Comparison of ENCODE assay signal across 8 cellular contexts in the genomic region with DNA sequence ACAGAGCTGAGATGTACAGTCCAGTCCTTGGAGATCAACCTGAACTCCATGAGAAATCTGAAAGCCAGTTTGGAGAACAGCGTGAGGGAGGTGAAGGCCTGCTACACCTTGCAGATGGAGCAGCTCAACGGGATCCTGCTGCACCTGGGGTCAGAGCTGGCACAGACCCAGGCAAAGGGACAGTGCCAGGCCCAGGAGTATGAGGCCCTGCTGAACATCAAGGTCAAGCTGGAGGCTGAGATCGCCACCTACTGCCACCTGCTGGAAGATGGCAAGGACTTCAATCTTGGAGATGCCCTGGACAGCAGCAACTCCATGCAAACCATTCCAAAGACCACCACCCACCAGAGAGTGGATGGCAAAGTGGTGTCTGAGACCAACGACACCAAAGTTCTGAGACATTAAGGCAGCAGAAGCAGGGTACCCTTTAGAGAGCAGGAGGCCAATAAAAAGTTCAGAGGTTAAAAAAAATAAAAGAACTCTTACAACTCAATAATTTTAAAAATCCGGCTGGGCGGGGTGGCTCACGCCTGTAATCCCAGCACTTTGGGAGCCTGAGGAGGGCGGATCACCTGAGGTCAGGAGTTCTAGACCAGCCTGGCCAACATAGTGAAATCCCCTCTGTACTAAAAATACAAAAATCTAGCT.
A peak's percentile ranks its signal among the peaks of the same experiment; 100 is the strongest.
DNase-seq lines count a peak whose midpoint lies in the region; TF ChIP-seq lines count a peak whose summit lies in the region.

No MANE protein-coding gene starts in this region.

- H3F3A ChIP-seq in smooth muscle cell (ENCODE audit: low read depth), result no peaks in the 10 kb centered on the region

- H3K4me1 ChIP-seq in smooth muscle cell (ENCODE audit: low read depth), result no peaks in the 10 kb centered on the region

- H3K9me3 ChIP-seq in smooth muscle cell (replicated peaks; ENCODE audit: low read depth), result peaks cover 15% of the 10 kb centered on the region

- TF ChIP-seq CTCF in Calu3 (IDR thresholded peaks at IDR 0.05; ENCODE audit: unreplicated experiment) (peak; percentile 78), smooth muscle cell (IDR thresholded peaks at IDR 0.05; ENCODE audit: borderline replicate concordance, insufficient read depth, poor library complexity, severe bottlenecking) (peak; percentile 50)

- no peaks in the 10 kb centered on the region for H3K4me1 Mint-ChIP-seq in Calu3 (ENCODE audit: low read depth, unreplicated experiment)

- intact Hi-C loops in Calu3 (cut with micrococcal nuclease; ENCODE audit: unreplicated experiment), result no loop called here

- no peaks in the 10 kb centered on the region for H3K36me3 ChIP-seq in smooth muscle cell (ENCODE audit: low read depth)

- no peak overlapping the region for H2AFZ ChIP-seq in smooth muscle cell (ENCODE audit: low read depth)

- H3K4me2 ChIP-seq in smooth muscle cell, result no peak overlapping the region

- peaks cover 55% of the 10 kb centered on the region for H3K27me3 Mint-ChIP-seq in Calu3 (ENCODE audit: unreplicated experiment)

- 63% methylated on average over 8 of the region's 8 CpGs for WGBS in smooth muscle cell (ENCODE audit: low lambda C conversion rate)

- no peaks in the 10 kb centered on the region for H3K27me3 ChIP-seq in smooth muscle cell (ENCODE audit: low read depth)

- H3K79me2 ChIP-seq in smooth muscle cell (ENCODE audit: low read depth), result no peaks in the 10 kb centered on the region

- no peak overlapping the region for H3K27ac ChIP-seq in smooth muscle cell (ENCODE audit: low read depth)

- no peak overlapping the region for H3K4me3 ChIP-seq in smooth muscle cell

- no peak for TF ChIP-seq POLR2A in erythroblast (IDR thresholded peaks at IDR 0.05; ENCODE audit: low read length)

- H3K9me3 Mint-ChIP-seq in Calu3 (ENCODE audit: low read depth, unreplicated experiment), result no peaks in the 10 kb centered on the region

- no peaks in the 10 kb centered on the region for H3K36me3 Mint-ChIP-seq in Calu3 (ENCODE audit: insufficient read depth, unreplicated experiment)

- no peaks in the 10 kb centered on the region for H4K20me1 ChIP-seq in smooth muscle cell (ENCODE audit: low read depth)

- CTCF ChIA-PET in Calu3 (lab: Charles Lee), result interaction anchor here (0.6 to 1.0 kb wide), 3 partner anchors 12 to 232 kb away, joined by 3 to 5 read pairs (median 4); no protein-coding TSS in a partner anchor

- H3K27ac Mint-ChIP-seq in Calu3 (ENCODE audit: unreplicated experiment), result no peak overlapping the region

- BruUV-seq in Calu3 (replicated peaks; lab: Mats Ljungman, UMichigan), result no TSS peak

- peak; percentile 56 for DNase-seq in Calu3
- peak; percentile 38 for DNase-seq in LHCN-M2 (ENCODE audit: low read depth)
- DNase-seq in activated CD8-positive, alpha-beta memory T cell treated with anti-CD3 and anti-CD28 coated beads for 1 hour (ENCODE audit: extremely low read depth in 1 of 2, low read depth in 1 of 2), result peak; percentile 5 to 23
- peak; percentile 42 to 66 for DNase-seq in erythroblast (lab: John Stamatoyannopoulos, UW)
- DNase-seq in smooth muscle cell (lab: John Stamatoyannopoulos, UW; ENCODE audit: unreplicated experiment), result no peak
- no peak for DNase-seq in HuH-7 (ENCODE audit: low spot score)
- no peak for DNase-seq in T1000 (lab: John Stamatoyannopoulos, UW)
- DNase-seq in AG08395 (ENCODE audit: low spot score), result no peak

- no peak overlapping the region for H3K4me3 Mint-ChIP-seq in Calu3 (ENCODE audit: low read depth, unreplicated experiment)

- H3K9ac ChIP-seq in smooth muscle cell (ENCODE audit: low read depth), result no peak overlapping the region

Comparison
In these comparisons a context has a peak if more than half of its experiments do, and no peak if none do; other contexts are left out.
1. DNase-seq: peak in Calu3 (single experiment), LHCN-M2 (single experiment), activated CD8-positive, alpha-beta memory T cell treated with anti-CD3 and anti-CD28 coated beads for 1 hour (2 of 2) and erythroblast (2 of 2); none in smooth muscle cell (single experiment), HuH-7 (single experiment), T1000 (single experiment) and AG08395 (single experiment).